Comparison of ENCODE assay signal across 1 cellular context in the genomic region with DNA sequence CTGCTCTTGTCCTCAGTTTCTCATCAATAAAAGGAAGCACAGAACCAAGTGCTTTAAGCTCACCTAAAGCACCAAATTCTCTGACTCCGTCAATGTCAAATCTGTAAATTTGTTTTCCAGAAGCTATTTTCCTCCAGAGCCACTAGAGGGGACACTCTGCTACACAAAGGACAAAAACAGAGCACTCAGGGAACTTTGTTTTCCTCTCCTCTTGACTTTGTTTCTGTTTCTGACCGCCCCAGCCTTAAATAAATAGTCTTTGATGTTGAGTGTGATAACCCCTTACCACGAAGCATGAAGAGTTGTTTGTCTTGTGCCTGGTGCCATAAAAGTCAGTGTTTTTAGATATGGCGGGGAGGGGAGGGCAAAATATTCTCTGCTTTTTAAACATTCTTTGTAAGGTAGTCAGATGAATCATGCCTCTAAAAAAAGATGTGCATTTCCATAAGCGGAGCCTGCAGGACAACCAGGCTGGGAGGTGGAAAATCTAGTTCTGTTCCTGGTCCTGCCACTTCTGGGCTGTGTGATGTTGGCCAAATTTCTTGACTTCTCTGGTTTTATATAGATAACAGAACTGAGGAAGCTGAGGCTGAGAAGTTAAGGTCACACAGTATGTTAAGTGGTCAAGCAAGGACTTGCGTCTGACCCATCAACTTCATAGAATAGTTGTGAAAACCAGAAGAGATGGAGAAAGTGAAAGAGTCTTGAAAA.
TF ChIP-seq lines count a peak whose summit lies in the region.

No MANE protein-coding gene starts in this region.

TF ChIP-seq in SK-N-SH, 30 proteins besides CTCF, POLR2A, EP300 and RAD21 (continued from another document):
- TF ChIP-seq SIN3A (IDR thresholded peaks at IDR 0.05; ENCODE audit: borderline replicate concordance, low read depth, low read length), result no peak
- no peak for TF ChIP-seq TAF1 (IDR thresholded peaks at IDR 0.05; ENCODE audit: borderline replicate concordance, low read depth, low read length)
- TF ChIP-seq MXI1 (IDR thresholded peaks at IDR 0.05; ENCODE audit: low read depth, low read length), result no peak
- TF ChIP-seq ZBTB33 (IDR thresholded peaks at IDR 0.05; ENCODE audit: borderline replicate concordance, low read depth), result no peak
- TF ChIP-seq FOSL2 (IDR thresholded peaks at IDR 0.05; ENCODE audit: borderline replicate concordance, low read depth), result peak; percentile 43
- no peak for TF ChIP-seq GABPA (IDR thresholded peaks at IDR 0.05; ENCODE audit: low read depth)
- 0 out of 2 replicates have a peak, but pooled peaks have one; percentile 25 for TF ChIP-seq FOXM1 (IDR thresholded peaks at IDR 0.05; ENCODE audit: low read depth)
- peak; percentile 54; the same call in 1 of the 2 replicates for TF ChIP-seq NFIC (IDR thresholded peaks at IDR 0.05; ENCODE audit: borderline replicate concordance)
- TF ChIP-seq NRF1 (IDR thresholded peaks at IDR 0.05; ENCODE audit: low read depth, low read length), result no peak
- TF ChIP-seq JUND (IDR thresholded peaks at IDR 0.05), result peak; percentile 43
- no peak for TF ChIP-seq CHD2 (IDR thresholded peaks at IDR 0.05; ENCODE audit: low read length, partially characterized antibody)
- TF ChIP-seq RCOR1 (IDR thresholded peaks at IDR 0.05; ENCODE audit: low read length), result 0 out of 2 replicates have a peak, but pooled peaks have one; percentile 16
- no peak for TF ChIP-seq USF2 (IDR thresholded peaks at IDR 0.05; ENCODE audit: borderline replicate concordance, low read depth, low read length)
- peak; percentile 45; the same call in 1 of the 2 replicates for TF ChIP-seq RXRA (IDR thresholded peaks at IDR 0.05; ENCODE audit: borderline replicate concordance, low read depth)
- peak; percentile 71 for TF ChIP-seq TCF12 (IDR thresholded peaks at IDR 0.05)
- peak; percentile 53; the same call in 1 of the 2 replicates for TF ChIP-seq YY1 (IDR thresholded peaks at IDR 0.05; ENCODE audit: low read depth)
- TF ChIP-seq REST (IDR thresholded peaks at IDR 0.05; ENCODE audit: low read depth, low read length), result no peak
- TF ChIP-seq, protein P1, sequence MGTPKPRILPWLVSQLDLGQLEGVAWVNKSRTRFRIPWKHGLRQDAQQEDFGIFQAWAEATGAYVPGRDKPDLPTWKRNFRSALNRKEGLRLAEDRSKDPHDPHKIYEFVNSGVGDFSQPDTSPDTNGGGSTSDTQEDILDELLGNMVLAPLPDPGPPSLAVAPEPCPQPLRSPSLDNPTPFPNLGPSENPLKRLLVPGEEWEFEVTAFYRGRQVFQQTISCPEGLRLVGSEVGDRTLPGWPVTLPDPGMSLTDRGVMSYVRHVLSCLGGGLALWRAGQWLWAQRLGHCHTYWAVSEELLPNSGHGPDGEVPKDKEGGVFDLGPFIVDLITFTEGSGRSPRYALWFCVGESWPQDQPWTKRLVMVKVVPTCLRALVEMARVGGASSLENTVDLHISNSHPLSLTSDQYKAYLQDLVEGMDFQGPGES (IDR thresholded peaks at IDR 0.05; ENCODE audit: low read depth, low read length), result no peak
- TF ChIP-seq TEAD4 (IDR thresholded peaks at IDR 0.05; ENCODE audit: borderline replicate concordance, insufficient read depth), result peak; percentile 66; the same call in 1 of the 2 replicates
- no peak for TF ChIP-seq FOXJ3 (CRISPR knock-in tag; IDR thresholded peaks at IDR 0.05)
- TF ChIP-seq, protein P2, sequence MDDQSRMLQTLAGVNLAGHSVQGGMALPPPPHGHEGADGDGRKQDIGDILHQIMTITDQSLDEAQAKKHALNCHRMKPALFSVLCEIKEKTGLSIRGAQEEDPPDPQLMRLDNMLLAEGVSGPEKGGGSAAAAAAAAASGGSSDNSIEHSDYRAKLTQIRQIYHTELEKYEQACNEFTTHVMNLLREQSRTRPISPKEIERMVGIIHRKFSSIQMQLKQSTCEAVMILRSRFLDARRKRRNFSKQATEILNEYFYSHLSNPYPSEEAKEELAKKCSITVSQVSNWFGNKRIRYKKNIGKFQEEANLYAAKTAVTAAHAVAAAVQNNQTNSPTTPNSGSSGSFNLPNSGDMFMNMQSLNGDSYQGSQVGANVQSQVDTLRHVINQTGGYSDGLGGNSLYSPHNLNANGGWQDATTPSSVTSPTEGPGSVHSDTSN (IDR thresholded peaks at IDR 0.05), result peak; percentile 60
- TF ChIP-seq USF1 (IDR thresholded peaks at IDR 0.05; ENCODE audit: borderline replicate concordance, low read depth), result no peak
- no peak for TF ChIP-seq ELF1 (IDR thresholded peaks at IDR 0.05)
- TF ChIP-seq GATA2 (CRISPR knock-in tag; IDR thresholded peaks at IDR 0.05), result no peak
TF ChIP-seq in SK-N-SH: peak in this region for 13.
